20 cellular contexts compared by ENCODE assay signal in genomic region chr14:104504172-104504735, GRCh38.
DNase-seq lines count a peak whose midpoint lies in the region; ATAC-seq, FAIRE-seq and TF ChIP-seq lines count a peak whose summit lies in the region.
"Had no signal": no experiment of that assay in that cellular context is flagged by ENCODE, and none has a peak within 500 bp of the region (broad histone marks: within the 10 kb centered on the region; RNA-seq: fewer than 3 reads in every experiment).

No MANE protein-coding gene starts in this region.

- FAIRE-seq in kidney (lab: Jason Lieb, UNC) = no peak
- FAIRE-seq: GM12892, GM19239 had no signal

- H3K79me1 ChIP-seq in IMR-90 (ENCODE audit: low read depth in 1 of 2, low read length in 2 of 2) = no peaks in the 10 kb centered on the region

- no peaks in the 10 kb centered on the region for H3K4me1 Mint-ChIP-seq in T-cell
- H3K4me1 Mint-ChIP-seq: IgD-negative memory B cell had no signal

- H4K91ac ChIP-seq in IMR-90 (ENCODE audit: insufficient read depth, low read depth, low read length) = no peak overlapping the region

- H3K4me3 ChIP-seq in IMR-90 (ENCODE audit: insufficient read depth, low read depth, low read length) = no peak overlapping the region
- no peak overlapping the region for H3K4me3 ChIP-seq in kidney (ENCODE audit: low read length in 2 of 2)
- H3K4me3 ChIP-seq: PC-9 had no signal

- no peak overlapping the region for H3K4me2 ChIP-seq in IMR-90 (ENCODE audit: low read depth, low read length)
- H3K4me2 ChIP-seq: KMS-11, PC-9 had no signal

- intact Hi-C loops in IMR-90 (cut with micrococcal nuclease) (no loop called here), kidney (cut with DNase I) (no loop called here)

- H2AK5ac ChIP-seq in IMR-90 (ENCODE audit: low read depth, low read length) = no peak overlapping the region

- H3K9me3 ChIP-seq in IMR-90 (ENCODE audit: control insufficient read depth, insufficient read depth, low read length) = peaks cover 10% of the 10 kb centered on the region
- peaks cover 11% of the 10 kb centered on the region in 2 donors for H3K9me3 ChIP-seq in kidney (ENCODE audit: control insufficient read depth in 1 of 2, low read length in 2 of 2)

- no peak overlapping the region for H4K8ac ChIP-seq in IMR-90 (ENCODE audit: low read depth in 2 of 2, low read length in 2 of 2)

- H2AK9ac ChIP-seq in IMR-90 (replicated peaks; ENCODE audit: low read depth, low read length, poor library complexity) = no peak overlapping the region

- no peak for ATAC-seq in IMR-90 (ENCODE audit: low read depth)
- no peak for ATAC-seq in HG03159 (IDR thresholded peaks at IDR 0.05; ENCODE audit: unreplicated experiment)
- no peak for ATAC-seq in T-cell (replicated peaks in 1 of 4)

- H3K27ac ChIP-seq in IMR-90 (ENCODE audit: insufficient read depth, low read length) (no peak overlapping the region), kidney (ENCODE audit: low read depth in 2 of 2, low read length in 2 of 2) (no peak overlapping the region)
- H3K27ac ChIP-seq: KMS-11, PC-9, RWPE1 had no signal

- no peak overlapping the region for H4K5ac ChIP-seq in IMR-90 (ENCODE audit: low read depth, low read length)

- no peak overlapping the region for H3K27ac Mint-ChIP-seq in T-cell
- H3K27ac Mint-ChIP-seq: IgD-negative memory B cell had no signal

- H2BK120ac ChIP-seq in IMR-90 (ENCODE audit: low read depth, low read length) = no peak overlapping the region

- H2BK20ac ChIP-seq in IMR-90 (ENCODE audit: low read depth, low read length) = no peak overlapping the region

- no peak for TF ChIP-seq POLR2A in IMR-90 (IDR thresholded peaks at IDR 0.05; ENCODE audit: low read depth, low read length)

- BruUV-seq in IMR-90 (replicated peaks; lab: Mats Ljungman, UMichigan) = no TSS peak

- H4K20me1 ChIP-seq in IMR-90 (ENCODE audit: insufficient read depth, low read length) = no peaks in the 10 kb centered on the region

- H3K14ac ChIP-seq in IMR-90 (replicated peaks; ENCODE audit: low read depth, low read length) = no peak overlapping the region

- peak; percentile 46 for DNase-seq in activated CD8-positive, alpha-beta memory T cell treated with anti-CD3 and anti-CD28 coated beads for 24 hours
- DNase-seq in activated CD8-positive, alpha-beta memory T cell treated with anti-CD3 and anti-CD28 coated beads, Interleukin-2, amount 50 U/mL, for 48 hours = no peak
- DNase-seq in IMR-90 (no peak), kidney (peak; percentile 34), T-cell (no peak)
- peak; percentile 14 for DNase-seq in stimulated activated CD8-positive, alpha-beta memory T cell treated with anti-CD3 and anti-CD28 coated beads, Interleukin-4, amount 100 ng/mL, for 48 hours
- no peak for DNase-seq in stimulated activated naive CD4-positive, alpha-beta T cell (lab: John Stamatoyannopoulos, UW)
- DNase-seq: DMS153, DND-41, MM.1S, NCI-H2029, NCI-H446, PC-9, SHP77 had no signal

- TF ChIP-seq CTCF in IMR-90 (conservative IDR thresholded peaks at IDR 0.05; ENCODE audit: low read depth, low read length) = no peak
- TF ChIP-seq CTCF in kidney (IDR thresholded peaks at IDR 0.05; ENCODE audit: borderline replicate concordance, extremely low read depth, insufficient read depth) = no peak

- TF ChIP-seq RAD21 in IMR-90 (IDR thresholded peaks at IDR 0.05; ENCODE audit: low read length) = no peak

- CTCF ChIA-PET in IMR-90 (lab: Yijun Ruan, JAX) (no interaction called here), T-cell (lab: Charles Lee) (no interaction called here)

- peaks cover 17 to 18% of the 10 kb centered on the region in 2 donors for H3K27me3 Mint-ChIP-seq in T-cell

- H3K23ac ChIP-seq in IMR-90 (ENCODE audit: low read depth, low read length) = no peak overlapping the region

- no peak overlapping the region for H2BK5ac ChIP-seq in IMR-90 (ENCODE audit: low read depth, low read length, poor library complexity, severe bottlenecking)

- WGBS in IMR-90 (ENCODE audit: extremely low coverage in 2 of 2, insufficient read length in 1 of 2), 2 experiments = 87% methylated on average over 3 of the region's 7 CpGs; no CpG with 5 or more reads in 1 of the 2 experiments

- H2BK15ac ChIP-seq in IMR-90 (ENCODE audit: low read depth, low read length) = no peak overlapping the region

- H3K56ac ChIP-seq in IMR-90 (ENCODE audit: extremely low read depth, insufficient read depth, low read length) = no peak overlapping the region

- H3K4me1 ChIP-seq in IMR-90 (ENCODE audit: control insufficient read depth, insufficient read depth, low read length) (no peaks in the 10 kb centered on the region), kidney (ENCODE audit: control insufficient read depth in 1 of 2, insufficient read depth in 1 of 2, low read depth in 1 of 2, low read length in 2 of 2) (no peaks in the 10 kb centered on the region)

- dilution Hi-C loops in IMR-90 (cut with HindIII; ENCODE audit: low sequenced_read_pairs, unreplicated experiment) = no loop called here

- H3K9me1 ChIP-seq in IMR-90 (ENCODE audit: insufficient read depth, low read length) = no peaks in the 10 kb centered on the region

- peak overlapping the region; percentile 58 for H2AFZ ChIP-seq in IMR-90 (replicated peaks; ENCODE audit: low read length, poor library complexity)
- H2AFZ ChIP-seq: PC-9 had no signal

- in situ Hi-C loops in IMR-90 (cut with MboI; ENCODE audit: low sequenced_read_pairs) = no loop called here

- no peak overlapping the region for H3K4me3 Mint-ChIP-seq in T-cell
- H3K4me3 Mint-ChIP-seq: IgD-negative memory B cell had no signal

- H3K4ac ChIP-seq in IMR-90 (ENCODE audit: low read depth, low read length) = no peak overlapping the region

- H3K9ac ChIP-seq in IMR-90 (ENCODE audit: low read depth, low read length) (no peak overlapping the region), kidney (ENCODE audit: low read length in 2 of 2) (no peak overlapping the region)
- H3K9ac ChIP-seq: KMS-11 had no signal

- H3K9me3 Mint-ChIP-seq in T-cell = peaks cover 10 to 21% (median 12%) of the 10 kb centered on the region in 3 donors

- H3K36me3 Mint-ChIP-seq in T-cell = no peaks in the 10 kb centered on the region
- H3K36me3 Mint-ChIP-seq: IgD-negative memory B cell had no signal

- H3K18ac ChIP-seq in IMR-90 (ENCODE audit: low read depth, low read length) = no peak overlapping the region

- POLR2A ChIA-PET in IMR-90 (lab: Charles Lee; ENCODE audit: unreplicated experiment) = no interaction called here
- POLR2A ChIA-PET in T-cell (lab: Charles Lee) = no interaction called here

- no peaks in the 10 kb centered on the region for H3K27me3 ChIP-seq in IMR-90 (ENCODE audit: control insufficient read depth, insufficient read depth, low read length)

- H3K36me3 ChIP-seq in IMR-90 (ENCODE audit: control insufficient read depth, insufficient read depth, low read length) = no peaks in the 10 kb centered on the region
- H3K36me3 ChIP-seq in kidney (ENCODE audit: control insufficient read depth in 1 of 2, insufficient read depth in 2 of 2, low read length in 2 of 2) = no peaks in the 10 kb centered on the region

TF ChIP-seq in IMR-90, 13 proteins besides CTCF, POLR2A, EP300 and RAD21:
- TF ChIP-seq NFE2L2 (IDR thresholded peaks at IDR 0.05; ENCODE audit: low read depth, low read length) (no peak), RFX5 (IDR thresholded peaks at IDR 0.05; ENCODE audit: low read depth, low read length) (no peak)

Comparison
In these comparisons a context has a peak if more than half of its experiments do, and no peak if none do; other contexts are left out.
1. DNase-seq: peak in activated CD8-positive, alpha-beta memory T cell treated with anti-CD3 and anti-CD28 coated beads for 24 hours (single experiment), kidney (single experiment) and stimulated activated CD8-positive, alpha-beta memory T cell treated with anti-CD3 and anti-CD28 coated beads, Interleukin-4, amount 100 ng/mL, for 48 hours (single experiment); none in activated CD8-positive, alpha-beta memory T cell treated with anti-CD3 and anti-CD28 coated beads, Interleukin-2, amount 50 U/mL, for 48 hours (single experiment), IMR-90 (single experiment), T-cell (0 of 34) and stimulated activated naive CD4-positive, alpha-beta T cell (0 of 6).